ENCODE assay signal across 17 cellular contexts in the genomic region with DNA sequence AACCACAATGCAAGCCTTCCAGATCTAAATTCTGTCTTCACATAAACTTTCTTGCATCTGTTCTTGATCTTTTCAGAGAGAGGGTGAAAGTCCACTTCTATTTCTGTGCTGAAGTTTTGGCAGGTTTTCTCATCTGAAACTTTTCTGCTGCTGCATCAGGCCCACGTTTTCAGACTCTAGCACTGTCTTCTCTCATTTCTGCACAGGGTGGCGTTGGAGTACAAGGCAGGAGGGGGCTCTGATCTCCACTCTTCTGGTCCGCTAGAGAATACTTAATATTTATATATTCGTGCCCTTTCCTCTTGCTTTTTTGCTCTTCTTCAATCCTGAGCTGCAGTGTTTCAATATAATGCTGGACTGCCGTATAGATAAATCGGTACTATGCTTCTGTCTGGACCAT.
DNase-seq lines count a peak whose midpoint lies in the region; FAIRE-seq and TF ChIP-seq lines count a peak whose summit lies in the region.
"Had no signal": no experiment of that assay in that cellular context is flagged by ENCODE, and none has a peak within 500 bp of the region (broad histone marks: within the 10 kb centered on the region; RNA-seq: fewer than 3 reads in every experiment).

No MANE protein-coding gene starts in this region.

- H3K9me3 Mint-ChIP-seq in H9 (peaks cover 7 to 8% of the 10 kb centered on the region in 2 experiments; a peak in 4 of 5 replicates), CD14-positive monocyte (peaks cover 2 to 12% (median 5%) of the 10 kb centered on the region in 7 donors)

- H3K23ac ChIP-seq in H9 (ENCODE audit: insufficient read length, low read depth, low read length): no peak overlapping the region

- TF ChIP-seq CTCF in BE2C (IDR thresholded peaks at IDR 0.05; ENCODE audit: low read depth, low read length): peak; percentile 22; the same call in 1 of the 2 replicates
- TF ChIP-seq CTCF in H9 (conservative IDR thresholded peaks at IDR 0.05): peak; percentile 21; the same call in 2 of the 3 replicates
- peak; percentile 6 for TF ChIP-seq CTCF in fibroblast of mammary gland (conservative IDR thresholded peaks at IDR 0.05; ENCODE audit: control insufficient read depth, insufficient read depth, low read depth, low read length)
- TF ChIP-seq CTCF in CD14-positive monocyte (IDR thresholded peaks at IDR 0.05): no peak

- H3K36me3 Mint-ChIP-seq in H9 (ENCODE audit: insufficient read depth in 1 of 3, low read depth in 3 of 3): peaks cover 2 to 4% (median 3%) of the 10 kb centered on the region in 3 experiments; a peak in 3 of 7 replicates
- no peaks in the 10 kb centered on the region for H3K36me3 Mint-ChIP-seq in CD14-positive monocyte

- no peak overlapping the region for H2AFZ ChIP-seq in H9 (ENCODE audit: low read length)
- H2AFZ ChIP-seq: GM23338 had no signal

- no peak overlapping the region for H4K5ac ChIP-seq in H9 (ENCODE audit: insufficient read length, low read depth, low read length)

- H2BK12ac ChIP-seq in H9 (ENCODE audit: insufficient read length, low read depth, low read length): no peak overlapping the region

- WGBS in H9 (ENCODE audit: extremely low coverage, insufficient read length, low lambda C conversion rate): no CpG with 5 or more reads among the region's 6 CpGs

- H3K9me3 ChIP-seq in BE2C (no peaks in the 10 kb centered on the region), H9 (ENCODE audit: control insufficient read depth, low read depth, low read length) (no peaks in the 10 kb centered on the region)
- H3K9me3 ChIP-seq: SJSA1 had no signal

- H4K8ac ChIP-seq in H9 (replicated peaks; ENCODE audit: insufficient read length, low read depth, low read length): no peak overlapping the region

- no peak overlapping the region for H3K14ac ChIP-seq in H9 (ENCODE audit: insufficient read depth, low read length)

- in situ Hi-C loops in SK-MEL-5 (cut with HindIII; ENCODE audit: low pct_unique_long_range_greater_than_20kb, low sequenced_read_pairs): no loop called here

- intact Hi-C loops in CD14-positive monocyte (cut with micrococcal nuclease): no loop called here

- H3K4me3 Mint-ChIP-seq in H9: no peak overlapping the region
- H3K4me3 Mint-ChIP-seq in CD14-positive monocyte: no peak overlapping the region
- H3K4me3 Mint-ChIP-seq: GM23338, HFFc6 had no signal

- no peak overlapping the region for H4K91ac ChIP-seq in H9 (ENCODE audit: insufficient read length, low read depth, low read length)

- H2BK15ac ChIP-seq in H9 (ENCODE audit: low read depth, low read length): no peak overlapping the region

- H3K4me1 ChIP-seq in BE2C (no peaks in the 10 kb centered on the region), H9 (ENCODE audit: insufficient read depth, low read length) (no peaks in the 10 kb centered on the region)
- H3K4me1 ChIP-seq: SJSA1 had no signal

- H2BK120ac ChIP-seq in H9 (ENCODE audit: low read depth, low read length, poor library complexity, severe bottlenecking): no peak overlapping the region

- H3K4ac ChIP-seq in H9 (ENCODE audit: low read depth, low read length): no peak overlapping the region

- H3K56ac ChIP-seq in H9 (ENCODE audit: insufficient read length, low read depth, low read length): no peak overlapping the region

- no peaks in the 10 kb centered on the region for H3K4me1 Mint-ChIP-seq in H9
- H3K4me1 Mint-ChIP-seq in CD14-positive monocyte: no peaks in the 10 kb centered on the region
- H3K4me1 Mint-ChIP-seq: GM23338 had no signal

- no peak for FAIRE-seq in frontal cortex (lab: Jason Lieb, UNC)
- FAIRE-seq: GM12892 had no signal

- no peaks in the 10 kb centered on the region for H3K79me2 ChIP-seq in H9 (ENCODE audit: insufficient read depth, low read length)

- H3K23me2 ChIP-seq in H9 (ENCODE audit: insufficient read length, low read depth, low read length, poor library complexity, severe bottlenecking): no peaks in the 10 kb centered on the region

- no peak overlapping the region for H3T11ph ChIP-seq in H9 (ENCODE audit: low read length)

- H4K20me1 ChIP-seq in H9 (ENCODE audit: control insufficient read depth, insufficient read depth, insufficient read length): no peaks in the 10 kb centered on the region

- DNase-seq in BE2C (no peak), H9 (no peak), SK-MEL-5 (ENCODE audit: low read depth, low spot score) (peak; percentile 26), fibroblast of mammary gland (ENCODE audit: low read depth) (no peak), frontal cortex (ENCODE audit: low spot score in 2 of 2) (no peak), SHP77 treated with DMSO at 0.1 percent for 48 hours (lab: John Stamatoyannopoulos, UW) (no peak), CD14-positive monocyte (ENCODE audit: low spot score) (no peak)
- DNase-seq: C1 segment of cervical spinal cord, DMS79, HFFc6, NCI-H1436, NCI-H226, NCI-H526, T-helper 1 cell had no signal

- no peak overlapping the region for H3K4me3 ChIP-seq in BE2C (ENCODE audit: low read depth, low read length)
- H3K4me3 ChIP-seq in fibroblast of mammary gland (ENCODE audit: control insufficient read depth, low read depth, low read length): no peak overlapping the region
- H3K4me3 ChIP-seq: GM23338, SJSA1 had no signal

- no peak overlapping the region for H3K18ac ChIP-seq in H9 (ENCODE audit: insufficient read length, low read depth, low read length)

- H2BK5ac ChIP-seq in H9 (ENCODE audit: insufficient read length, low read length): no peak overlapping the region

- no peak overlapping the region for H3K27ac ChIP-seq in H9 (ENCODE audit: insufficient read length, low read depth, low read length)
- H3K27ac ChIP-seq: SJSA1 had no signal

- no peaks in the 10 kb centered on the region for H3K36me3 ChIP-seq in BE2C
- H3K36me3 ChIP-seq: SJSA1 had no signal

- no peak overlapping the region for H3K4me2 ChIP-seq in H9 (ENCODE audit: insufficient read depth, insufficient read length, low read length)
- H3K4me2 ChIP-seq: GM23338 had no signal

- no peaks in the 10 kb centered on the region for H3K27me3 Mint-ChIP-seq in H9 (ENCODE audit: low read depth)
- no peaks in the 10 kb centered on the region for H3K27me3 Mint-ChIP-seq in CD14-positive monocyte (ENCODE audit: low read depth in 3 of 3)

- H3K27me3 ChIP-seq in BE2C (no peaks in the 10 kb centered on the region), H9 (ENCODE audit: insufficient read depth, low read length) (no peaks in the 10 kb centered on the region)
- H3K27me3 ChIP-seq: SJSA1 had no signal

- H3K9ac ChIP-seq in H9 (ENCODE audit: extremely low read depth, insufficient read length, low read length): no peak overlapping the region

- no peak overlapping the region for H2BK20ac ChIP-seq in H9 (ENCODE audit: low read depth, low read length, poor library complexity, severe bottlenecking)

- no peak overlapping the region for H3K27ac Mint-ChIP-seq in H9
- no peak overlapping the region for H3K27ac Mint-ChIP-seq in CD14-positive monocyte
- H3K27ac Mint-ChIP-seq: GM23338, HFFc6 had no signal

- H2AK5ac ChIP-seq in H9 (ENCODE audit: insufficient read length, low read length): no peak overlapping the region

- no peaks in the 10 kb centered on the region for H3K79me1 ChIP-seq in H9 (ENCODE audit: insufficient read depth, low read depth, low read length, poor library complexity, severe bottlenecking)
